22 cellular contexts compared by ENCODE assay signal in the genomic region with DNA sequence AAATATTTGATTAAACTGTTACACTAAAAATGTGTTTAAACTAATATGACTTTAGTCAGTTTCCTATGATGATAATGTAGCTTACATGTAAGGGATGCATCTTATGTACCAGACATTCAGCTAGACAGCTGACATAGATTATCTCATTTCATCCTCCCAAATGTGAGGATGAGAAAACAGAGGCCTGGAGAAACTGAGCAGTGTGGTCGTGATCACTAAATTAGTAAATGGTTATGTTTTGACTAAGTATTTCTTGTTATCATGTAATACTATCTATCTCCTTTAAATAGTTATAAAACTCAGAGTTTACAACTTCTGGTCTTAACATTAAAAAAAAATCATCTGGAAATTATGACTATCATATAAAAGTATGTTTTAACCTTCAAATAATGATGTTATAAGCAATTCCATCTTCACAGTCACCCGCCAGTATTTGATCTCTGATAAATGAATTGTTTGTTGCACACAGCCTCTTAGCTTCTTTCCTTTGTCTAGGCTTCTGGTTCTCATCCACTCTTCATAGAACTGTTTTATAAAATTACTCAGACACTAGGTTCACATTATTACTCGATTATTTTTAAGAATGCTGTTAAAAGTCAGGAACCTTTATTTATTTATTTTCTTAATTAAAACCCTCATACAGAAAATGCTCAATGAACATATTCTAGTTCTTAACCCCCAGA. TPM values are rescaled to one million over a fixed set of nuclear protein-coding genes. Genes with fewer than 3 reads are reported as not detected.
A peak's percentile ranks its signal among the peaks of the same experiment; 100 is the strongest.
DNase-seq lines count a peak whose midpoint lies in the region; ATAC-seq, FAIRE-seq and TF ChIP-seq lines count a peak whose summit lies in the region.
"Had no signal": no experiment of that assay in that cellular context is flagged by ENCODE, and none has a peak within 500 bp of the region (broad histone marks: within the 10 kb centered on the region; RNA-seq: fewer than 3 reads in every experiment).

No MANE protein-coding gene starts in this region.

- H3K27ac ChIP-seq in kidney (ENCODE audit: low read depth in 2 of 2, low read length in 2 of 2) (no peak overlapping the region), osteoblast (ENCODE audit: low read depth, low read length) (no peak overlapping the region)
- H3K27ac ChIP-seq: esophagus squamous epithelium, heart left ventricle, HL-60, prostate gland, skin epidermis had no signal

- FAIRE-seq in islet of Langerhans (lab: Jason Lieb, UNC) (peak; percentile 55), kidney (lab: Jason Lieb, UNC) (no peak)

- DNase-seq in GM20000 (ENCODE audit: low spot score) (peak; percentile 12), UCSD-AML1 (lab: John Stamatoyannopoulos, UW; ENCODE audit: unreplicated experiment) (no peak), kidney (no peak), osteoblast (ENCODE audit: insufficient read length, low spot score, missing footprints) (no peak)
- DNase-seq: Calu3; esophagus squamous epithelium; H9; heart left ventricle; immature natural killer cell; naive thymus-derived CD4-positive, alpha-beta T cell; NCI-H1930; NCI-H510A; SHP77; stimulated activated CD4-positive, alpha-beta T cell treated with anti-CD3 and anti-CD28 coated beads, Interleukin-4, amount 100 ng/mL, for 4 hours; stimulated activated CD8-positive, alpha-beta memory T cell treated with anti-CD3 and anti-CD28 coated beads, Interleukin-4, amount 100 ng/mL, for 48 hours had no signal

- no peak overlapping the region for H2AFZ ChIP-seq in osteoblast (ENCODE audit: low read length)

- H3K27me3 ChIP-seq in osteoblast (ENCODE audit: insufficient read depth, low read length), result no peaks in the 10 kb centered on the region
- H3K27me3 ChIP-seq: esophagus squamous epithelium, heart left ventricle had no signal

- no peaks in the 10 kb centered on the region for H4K20me1 ChIP-seq in osteoblast (ENCODE audit: insufficient read depth, low read length)

- no peak overlapping the region for H3K9ac ChIP-seq in kidney (ENCODE audit: low read length in 2 of 2)

- H3K4me2 ChIP-seq in osteoblast (ENCODE audit: insufficient read depth, low read length), result no peak overlapping the region

- no peaks in the 10 kb centered on the region for H3K79me2 ChIP-seq in osteoblast (ENCODE audit: insufficient read depth, low read length)

- H3K4me1 ChIP-seq in kidney (ENCODE audit: control insufficient read depth in 1 of 2, insufficient read depth in 1 of 2, low read depth in 1 of 2, low read length in 2 of 2), result peaks cover 0 to 6% of the 10 kb centered on the region in 2 donors
- peaks cover 11% of the 10 kb centered on the region for H3K4me1 ChIP-seq in osteoblast (ENCODE audit: insufficient read depth, low read length)
- H3K4me1 ChIP-seq: esophagus squamous epithelium, prostate gland had no signal

- H3K9me3 ChIP-seq in kidney (ENCODE audit: control insufficient read depth in 1 of 2, low read length in 2 of 2) (no peaks in the 10 kb centered on the region), osteoblast (ENCODE audit: low read depth, low read length) (no peaks in the 10 kb centered on the region)
- H3K9me3 ChIP-seq: esophagus squamous epithelium, prostate gland had no signal

- TF ChIP-seq CTCF in GM20000 (IDR thresholded peaks at IDR 0.05; ENCODE audit: extremely low read depth, missing control alignments) (no peak), kidney (IDR thresholded peaks at IDR 0.05; ENCODE audit: borderline replicate concordance, extremely low read depth, insufficient read depth) (no peak), osteoblast (IDR thresholded peaks at IDR 0.05; ENCODE audit: extremely low read depth, low read depth, low read length) (no peak)

- ATAC-seq in GM18520 (IDR thresholded peaks at IDR 0.05; ENCODE audit: unreplicated experiment), result peak; percentile 47
- ATAC-seq in HG03095 (IDR thresholded peaks at IDR 0.05; ENCODE audit: unreplicated experiment), result peak; percentile 62
- ATAC-seq: heart left ventricle; naive thymus-derived CD4-positive, alpha-beta T cell had no signal

- intact Hi-C loops in kidney (cut with DNase I), result no loop called here

- H3K4me3 ChIP-seq in kidney (ENCODE audit: low read length in 2 of 2) (no peak overlapping the region), osteoblast (ENCODE audit: insufficient read depth, low read length) (no peak overlapping the region)
- H3K4me3 ChIP-seq: esophagus squamous epithelium, heart left ventricle, lung, prostate gland, skin epidermis had no signal

- H3K36me3 ChIP-seq in kidney (ENCODE audit: control insufficient read depth in 1 of 2, insufficient read depth in 2 of 2, low read length in 2 of 2) (no peaks in the 10 kb centered on the region), osteoblast (ENCODE audit: insufficient read depth, low read length) (no peaks in the 10 kb centered on the region)
- H3K36me3 ChIP-seq: esophagus squamous epithelium, heart left ventricle, prostate gland had no signal

RNA-seq across cellular contexts. Expression of a gene that starts 33.6 kb away (rescaled TPM):
- total RNA-seq in kidney, result 22.1 TPM
- polyA plus RNA-seq in kidney (ENCODE audit: insufficient read depth, low read depth, low replicate concordance), result 2.1 TPM
- 11.2 and 21.7 TPM in 2 replicates for total RNA-seq in osteoblast
